In genomic region chr7:128035712-128036111, GRCh38 we compare ENCODE assay signal across 8 cellular contexts. TPM values are rescaled to one million over a fixed set of nuclear protein-coding genes. Genes with fewer than 3 reads are reported as not detected.
DNase-seq lines count a peak whose midpoint lies in the region; ATAC-seq and TF ChIP-seq lines count a peak whose summit lies in the region.

No MANE protein-coding gene starts in this region.

- H2AFZ ChIP-seq in fibroblast of lung (ENCODE audit: low read length) (no peak overlapping the region), smooth muscle cell (ENCODE audit: low read depth) (no peak overlapping the region)

- H3K4me3 ChIP-seq in heart right ventricle = no peak overlapping the region
- no peak overlapping the region for H3K4me3 ChIP-seq in right cardiac atrium (ENCODE audit: low read length)
- no peak overlapping the region for H3K4me3 ChIP-seq in fibroblast of lung (replicated peaks in 1 of 4; ENCODE audit: control extremely low read depth in 1 of 4, insufficient read depth in 1 of 4, low read depth in 3 of 4, low read length in 4 of 4)
- no peak overlapping the region for H3K4me3 ChIP-seq in upper lobe of right lung
- H3K4me3 ChIP-seq in smooth muscle cell = no peak overlapping the region

- DNase-seq in heart right ventricle (no peak), right cardiac atrium (no peak), NCI-H526 treated with DMSO at 0.1 percent for 48 hours (lab: John Stamatoyannopoulos, UW) (peak; percentile 20), fibroblast of lung (ENCODE audit: low read depth in 2 of 2) (peak in 1 of 2 donors; percentile 28), upper lobe of right lung (no peak), smooth muscle cell (lab: John Stamatoyannopoulos, UW; ENCODE audit: unreplicated experiment) (no peak)
- no peak for DNase-seq in activated CD4-positive, alpha-beta T cell treated with anti-CD3 and anti-CD28 coated beads, Interleukin-2, amount 50 U/mL, for 48 hours

- ATAC-seq in heart right ventricle (no peak), right cardiac atrium (no peak), upper lobe of right lung (no peak), GM21786 (IDR thresholded peaks at IDR 0.05; ENCODE audit: unreplicated experiment) (no peak)

- H3K27ac ChIP-seq in heart right ventricle = no peak overlapping the region
- H3K27ac ChIP-seq in right cardiac atrium (ENCODE audit: low read length) = no peak overlapping the region
- no peak overlapping the region for H3K27ac ChIP-seq in fibroblast of lung (ENCODE audit: insufficient read depth, low read length)
- no peak overlapping the region for H3K27ac ChIP-seq in upper lobe of right lung
- no peak overlapping the region for H3K27ac ChIP-seq in smooth muscle cell (ENCODE audit: low read depth)

- WGBS in heart right ventricle, 2 donors = 81 to 83% methylated on average over 3 of the region's 3 CpGs
- WGBS in right cardiac atrium = 74% methylated on average over 3 of the region's 3 CpGs
- 86% methylated on average over 3 of the region's 3 CpGs for WGBS in smooth muscle cell (ENCODE audit: low lambda C conversion rate)

- H3K9ac ChIP-seq in fibroblast of lung (ENCODE audit: insufficient read depth, low read length) (no peak overlapping the region), smooth muscle cell (ENCODE audit: low read depth) (no peak overlapping the region)

- H3F3A ChIP-seq in smooth muscle cell (ENCODE audit: low read depth) = no peaks in the 10 kb centered on the region

- no peaks in the 10 kb centered on the region for H4K20me1 ChIP-seq in fibroblast of lung (ENCODE audit: control insufficient read depth, extremely low read depth, insufficient read depth, low read length)
- peaks cover 98% of the 10 kb centered on the region for H4K20me1 ChIP-seq in smooth muscle cell (ENCODE audit: low read depth)

- H3K4me1 ChIP-seq in heart right ventricle (peaks cover under 1 to 22% (median 9%) of the 10 kb centered on the region in 9 donors), right cardiac atrium (ENCODE audit: control insufficient read depth, insufficient read depth, low read length) (peaks cover 1% of the 10 kb centered on the region), fibroblast of lung (ENCODE audit: control insufficient read depth, extremely low read depth, insufficient read depth, low read length) (peaks cover 2% of the 10 kb centered on the region), upper lobe of right lung (peaks cover 6% of the 10 kb centered on the region), smooth muscle cell (ENCODE audit: low read depth) (peaks cover 7% of the 10 kb centered on the region)

- no peak overlapping the region for H3K4me2 ChIP-seq in fibroblast of lung (ENCODE audit: extremely low read depth, insufficient read depth, low read length)
- no peak overlapping the region for H3K4me2 ChIP-seq in smooth muscle cell

- H3K27me3 ChIP-seq in heart right ventricle (no peaks in the 10 kb centered on the region), right cardiac atrium (ENCODE audit: control insufficient read depth, insufficient read depth) (no peaks in the 10 kb centered on the region), fibroblast of lung (ENCODE audit: control insufficient read depth, insufficient read depth, low read length) (no peaks in the 10 kb centered on the region), upper lobe of right lung (no peaks in the 10 kb centered on the region), smooth muscle cell (ENCODE audit: low read depth) (peaks cover 9% of the 10 kb centered on the region)

- H3K9me3 ChIP-seq in heart right ventricle (no peaks in the 10 kb centered on the region), right cardiac atrium (ENCODE audit: control insufficient read depth, low read length) (no peaks in the 10 kb centered on the region), fibroblast of lung (ENCODE audit: control insufficient read depth, insufficient read depth, low read depth, low read length) (no peaks in the 10 kb centered on the region), upper lobe of right lung (no peaks in the 10 kb centered on the region), smooth muscle cell (replicated peaks; ENCODE audit: low read depth) (no peaks in the 10 kb centered on the region)

- intact Hi-C loops in heart right ventricle (cut with DNase I) (loop anchor here in 7 of 10 donors (2.0 to 10.0 kb wide), 6 partner anchors 169 to 331 kb away; no protein-coding TSS in a partner anchor), right cardiac atrium (cut with DNase I) (loop anchor here in 2 of 4 donors (5.0 to 10.0 kb wide), 2 partner anchors 177 to 321 kb away; no protein-coding TSS in a partner anchor), upper lobe of right lung (cut with DNase I) (no loop called here)

- TF ChIP-seq CTCF in heart right ventricle (IDR thresholded peaks at IDR 0.05) = peak in 7 of 9 donors; percentile 22 to 48 (median 37)
- peak; percentile 39 to 56 for TF ChIP-seq CTCF in fibroblast of lung (conservative IDR thresholded peaks at IDR 0.05 in 1 of 2, IDR thresholded peaks at IDR 0.05 in 1 of 2; ENCODE audit: low read depth in 1 of 2, low read length in 2 of 2)
- peak; percentile 38 for TF ChIP-seq CTCF in upper lobe of right lung (IDR thresholded peaks at IDR 0.05)
- TF ChIP-seq CTCF in smooth muscle cell (IDR thresholded peaks at IDR 0.05; ENCODE audit: borderline replicate concordance, insufficient read depth, poor library complexity, severe bottlenecking) = no peak

- H3K36me3 ChIP-seq in heart right ventricle (no peaks in the 10 kb centered on the region), fibroblast of lung (ENCODE audit: control insufficient read depth, insufficient read depth, low read length) (no peaks in the 10 kb centered on the region), upper lobe of right lung (no peaks in the 10 kb centered on the region), smooth muscle cell (ENCODE audit: low read depth) (no peaks in the 10 kb centered on the region)

- H3K79me2 ChIP-seq in fibroblast of lung (ENCODE audit: control insufficient read depth, insufficient read depth, low read length) = no peaks in the 10 kb centered on the region
- H3K79me2 ChIP-seq in smooth muscle cell (ENCODE audit: low read depth) = no peaks in the 10 kb centered on the region

RNA-seq across cellular contexts. Expression of gene LRRC4, which starts 4.5 kb away (rescaled TPM):
- total RNA-seq in heart right ventricle (1 to 10 TPM; 2.1 to 7.3 (median 3.1) TPM), right cardiac atrium (10 to 100 TPM in 1 of 4 donors, 1 to 10 TPM in 3; 3.5 to 13.8 (median 6.2) TPM), fibroblast of lung (0.26 and 0.33 TPM in 2 replicates), upper lobe of right lung (6.4 TPM), smooth muscle cell (not detected in 2 replicates)
- polyA plus RNA-seq in heart right ventricle (1 to 10 TPM in 1 of 2 donors, under 1 TPM in 1; 0.75 to 1.4 TPM), right cardiac atrium (4.4 TPM), fibroblast of lung (0.20 and 0.96 TPM in 2 replicates), smooth muscle cell (0.25 TPM in 1 of 2 replicates, not detected in the other)
- 0.12 and 0.96 TPM in 2 replicates for polyA plus RNA-seq in fibroblast of lung (2012)
- polyA minus RNA-seq in fibroblast of lung (ENCODE audit: low replicate concordance) = 0.59 and 3.3 TPM in 2 replicates
